3 cellular contexts compared by ENCODE assay signal in the genomic region with DNA sequence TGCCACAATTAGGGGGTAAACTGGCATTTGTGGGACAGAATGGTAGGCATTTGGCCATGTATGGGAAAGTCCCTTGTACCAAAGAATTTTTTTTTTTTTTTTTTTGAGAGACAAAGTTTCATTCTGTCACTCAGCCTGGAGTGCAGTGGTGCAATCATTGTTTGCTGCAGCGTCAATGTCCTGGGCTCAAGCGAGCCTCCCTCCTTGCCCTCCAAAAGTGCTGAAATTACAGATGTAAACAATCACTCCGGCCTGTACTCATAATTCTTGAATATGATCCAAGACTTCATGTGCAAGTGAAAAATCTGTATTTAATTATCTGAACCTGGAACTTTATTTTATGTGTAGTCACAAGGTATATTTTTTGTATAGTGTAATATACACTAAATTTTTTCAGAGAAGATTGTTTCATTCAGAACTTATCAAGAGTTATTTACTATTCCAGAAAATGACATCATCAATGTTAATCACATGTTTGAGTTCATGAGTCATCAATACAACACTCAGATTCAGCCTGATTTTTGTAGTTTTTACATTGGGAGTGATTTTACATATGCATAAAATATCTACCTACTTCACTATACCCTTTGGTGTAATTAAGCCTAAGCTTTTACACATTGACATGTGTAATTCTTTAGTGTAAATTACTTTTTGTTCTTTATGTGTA.
TF ChIP-seq lines count a peak whose summit lies in the region.

No MANE protein-coding gene starts in this region.

TF ChIP-seq in A549, 52 proteins besides CTCF, POLR2A, EP300 and RAD21:
- TF ChIP-seq HDAC2 (IDR thresholded peaks at IDR 0.05) (no peak), FOSL2 (IDR thresholded peaks at IDR 0.05) (no peak), FOSL2 (CRISPR knock-in tag; IDR thresholded peaks at IDR 0.05) (peak; percentile 55)

TF ChIP-seq in IMR-90, 13 proteins besides CTCF, POLR2A, EP300 and RAD21:
- peak; percentile 29; the same call in 1 of the 2 replicates for TF ChIP-seq FOS (IDR thresholded peaks at IDR 0.05; ENCODE audit: low read depth, low read length)
- TF ChIP-seq USF2 (IDR thresholded peaks at IDR 0.05; ENCODE audit: low read depth, low read length) = no peak

TF ChIP-seq in HepG2, 621 proteins besides CTCF, POLR2A, EP300 and RAD21:
- TF ChIP-seq SRF (IDR thresholded peaks at IDR 0.05; ENCODE audit: low read depth, low read length) (no peak), ATF7 (IDR thresholded peaks at IDR 0.05) (peak; percentile 92), ATF7 (CRISPR knock-in tag; IDR thresholded peaks at IDR 0.05) (no peak), ZNF879 (CRISPR knock-in tag; IDR thresholded peaks at IDR 0.05) (no peak), PAF1 (CRISPR knock-in tag; IDR thresholded peaks at IDR 0.05) (no peak), ZNF777 (CRISPR knock-in tag; IDR thresholded peaks at IDR 0.05) (no peak), CREB1 (IDR thresholded peaks at IDR 0.05) (peak; percentile 78), CREB1 (CRISPR knock-in tag; IDR thresholded peaks at IDR 0.05) (no peak), SALL1 (CRISPR knock-in tag; IDR thresholded peaks at IDR 0.05) (no peak), ZNF678 (CRISPR knock-in tag; IDR thresholded peaks at IDR 0.05) (no peak)
- TF ChIP-seq, protein P1, sequence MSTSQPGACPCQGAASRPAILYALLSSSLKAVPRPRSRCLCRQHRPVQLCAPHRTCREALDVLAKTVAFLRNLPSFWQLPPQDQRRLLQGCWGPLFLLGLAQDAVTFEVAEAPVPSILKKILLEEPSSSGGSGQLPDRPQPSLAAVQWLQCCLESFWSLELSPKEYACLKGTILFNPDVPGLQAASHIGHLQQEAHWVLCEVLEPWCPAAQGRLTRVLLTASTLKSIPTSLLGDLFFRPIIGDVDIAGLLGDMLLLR (CRISPR knock-in tag; IDR thresholded peaks at IDR 0.05) = no peak
